Comparison of ENCODE assay signal across 12 cellular contexts in the genomic region with DNA sequence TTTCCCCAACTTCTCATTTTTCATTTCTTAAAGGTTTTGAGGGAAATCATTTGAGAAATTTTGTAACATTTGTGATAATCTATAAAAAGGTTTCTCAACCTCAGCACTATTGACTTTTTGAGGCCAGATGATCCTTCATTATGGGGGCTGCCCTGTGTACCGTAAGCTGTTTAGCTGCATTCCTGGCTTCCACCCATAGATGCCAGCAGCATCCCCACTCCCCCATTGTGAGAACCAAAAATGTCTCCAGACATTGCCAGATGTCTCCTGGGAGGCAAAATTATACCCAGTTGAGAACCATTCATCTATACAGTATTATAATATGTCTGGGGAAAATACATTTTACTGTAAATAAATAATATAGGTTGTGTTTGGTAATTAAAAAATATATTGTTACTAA.
DNase-seq lines count a peak whose midpoint lies in the region; ATAC-seq and TF ChIP-seq lines count a peak whose summit lies in the region.
"Had no signal": no experiment of that assay in that cellular context is flagged by ENCODE, and none has a peak within 500 bp of the region (broad histone marks: within the 10 kb centered on the region; RNA-seq: fewer than 3 reads in every experiment).

No MANE protein-coding gene starts in this region.

- peaks cover 35% of the 10 kb centered on the region for H3K4me1 Mint-ChIP-seq in progenitor cell of endocrine pancreas (ENCODE audit: low read depth)
- H3K4me1 Mint-ChIP-seq: activated naive CD4-positive, alpha-beta T cell treated with anti-CD3 and anti-CD28 coated beads, Interleukin-2, amount 50 U/mL, for 24 hours had no signal

- no peaks in the 10 kb centered on the region for H3K27me3 ChIP-seq in H7 (ENCODE audit: control insufficient read depth, insufficient read depth, low read length)
- no peaks in the 10 kb centered on the region for H3K27me3 ChIP-seq in colonic mucosa
- H3K27me3 ChIP-seq: left lung had no signal

- peaks cover 19% of the 10 kb centered on the region for H3K4me1 ChIP-seq in colonic mucosa

- DNase-seq in H7 = peak; percentile 18
- peak; percentile 48 for DNase-seq in NCI-H2171 (lab: John Stamatoyannopoulos, UW)
- DNase-seq in colonic mucosa = no peak
- no peak for DNase-seq in progenitor cell of endocrine pancreas (ENCODE audit: low spot score, unreplicated experiment)
- no peak for DNase-seq in OCI-M2 (lab: John Stamatoyannopoulos, UW; ENCODE audit: unreplicated experiment)
- DNase-seq in left colon = no peak
- DNase-seq: foreskin melanocyte, left lung had no signal

- ATAC-seq in HG03039 (IDR thresholded peaks at IDR 0.05; ENCODE audit: unreplicated experiment) (no peak), left colon (no peak)
- ATAC-seq: left lung had no signal

- no peaks in the 10 kb centered on the region for H3K9me3 ChIP-seq in colonic mucosa
- H3K9me3 ChIP-seq: left lung, prostate gland had no signal

- no peaks in the 10 kb centered on the region for H3K9me3 Mint-ChIP-seq in progenitor cell of endocrine pancreas (ENCODE audit: low read depth)
- H3K9me3 Mint-ChIP-seq: activated naive CD4-positive, alpha-beta T cell treated with anti-CD3 and anti-CD28 coated beads, Interleukin-2, amount 50 U/mL, for 24 hours; T-helper 1 cell treated with Interleukin-12 subunit alpha and Interleukin-12 subunit beta and Interleukin-4 antibody, amounts not matched to agents 30 μg/mL and 1 μg/mL, for 36 hours had no signal

- TF ChIP-seq CTCF in colonic mucosa (IDR thresholded peaks at IDR 0.05) = no peak
- TF ChIP-seq CTCF in progenitor cell of endocrine pancreas (IDR thresholded peaks at IDR 0.05; ENCODE audit: unreplicated experiment) = peak; percentile 47

- no peak overlapping the region for H3K4me3 Mint-ChIP-seq in progenitor cell of endocrine pancreas (ENCODE audit: low read depth)
- H3K4me3 Mint-ChIP-seq: activated naive CD4-positive, alpha-beta T cell treated with anti-CD3 and anti-CD28 coated beads, Interleukin-2, amount 50 U/mL, for 24 hours; T-helper 1 cell treated with Interleukin-12 subunit alpha and Interleukin-12 subunit beta and Interleukin-4 antibody, amounts not matched to agents 30 μg/mL and 1 μg/mL, for 36 hours had no signal

- H3K4me3 ChIP-seq in H7 (ENCODE audit: insufficient read depth, low read depth, low read length) = no peak overlapping the region
- no peak overlapping the region for H3K4me3 ChIP-seq in colonic mucosa
- H3K4me3 ChIP-seq: left lung, prostate gland had no signal

- H3K36me3 Mint-ChIP-seq in progenitor cell of endocrine pancreas (ENCODE audit: insufficient read depth) = peaks cover 3% of the 10 kb centered on the region
- H3K36me3 Mint-ChIP-seq: activated naive CD4-positive, alpha-beta T cell treated with anti-CD3 and anti-CD28 coated beads, Interleukin-2, amount 50 U/mL, for 24 hours had no signal

- intact Hi-C loops in colonic mucosa (cut with DNase I) (no loop called here), left colon (cut with DNase I, micrococcal nuclease) (no loop called here)

- H3K9ac ChIP-seq in colonic mucosa (ENCODE audit: low read depth in 2 of 2, low read length in 2 of 2) = no peak overlapping the region

- no peak overlapping the region for H3K27ac Mint-ChIP-seq in progenitor cell of endocrine pancreas
- H3K27ac Mint-ChIP-seq: activated naive CD4-positive, alpha-beta T cell treated with anti-CD3 and anti-CD28 coated beads, Interleukin-2, amount 50 U/mL, for 24 hours; T-helper 1 cell treated with Interleukin-12 subunit alpha and Interleukin-12 subunit beta and Interleukin-4 antibody, amounts not matched to agents 30 μg/mL and 1 μg/mL, for 36 hours had no signal

- no peaks in the 10 kb centered on the region for H3K27me3 Mint-ChIP-seq in progenitor cell of endocrine pancreas

- H3K27ac ChIP-seq in colonic mucosa = peak overlapping the region; percentile 35
- H3K27ac ChIP-seq: left lung had no signal

- no peaks in the 10 kb centered on the region; the same call in 1 of the 2 replicates for H3K36me3 ChIP-seq in H7 (replicated peaks; ENCODE audit: control insufficient read depth, insufficient read depth, low read length)
- H3K36me3 ChIP-seq in colonic mucosa = no peaks in the 10 kb centered on the region
- H3K36me3 ChIP-seq: left lung, prostate gland had no signal

Comparison
In these comparisons a context has a peak if more than half of its experiments do, and no peak if none do; other contexts are left out.
1. DNase-seq: peak in H7 (single experiment) and NCI-H2171 (single experiment); none in colonic mucosa (single experiment), progenitor cell of endocrine pancreas (single experiment), OCI-M2 (single experiment) and left colon (0 of 2).